Comparison of ENCODE assay signal across 16 cellular contexts in the genomic region with DNA sequence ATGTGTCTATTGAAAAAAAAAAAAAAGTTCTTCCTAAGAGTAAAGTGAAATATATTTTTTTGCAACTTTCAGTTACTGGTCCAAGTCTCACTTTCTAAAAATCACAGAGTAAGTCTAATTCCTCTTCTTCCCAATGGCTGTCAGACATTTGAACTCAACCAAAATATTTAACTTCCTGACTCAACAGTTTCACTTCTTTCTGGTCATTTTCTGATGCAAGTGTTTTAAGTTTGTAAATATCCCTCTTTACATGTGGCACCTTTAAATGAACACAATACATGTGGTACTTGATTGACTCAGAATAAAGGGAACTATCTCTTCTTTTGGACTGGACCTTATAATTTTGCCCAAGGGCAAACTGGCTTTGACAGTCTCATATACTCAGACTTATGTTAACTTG.
A peak's percentile ranks its signal among the peaks of the same experiment; 100 is the strongest.
DNase-seq lines count a peak whose midpoint lies in the region; ATAC-seq and FAIRE-seq lines count a peak whose summit lies in the region.
"Had no signal": no experiment of that assay in that cellular context is flagged by ENCODE, and none has a peak within 500 bp of the region (broad histone marks: within the 10 kb centered on the region; RNA-seq: fewer than 3 reads in every experiment).

No MANE protein-coding gene starts in this region.

- H3K4me3 Mint-ChIP-seq in activated T-cell treated with anti-CD3 and anti-CD28 coated beads, Interleukin-2, amount 50 U/mL, for 72 hours, result peak overlapping the region in 1 of 2 donors; percentile 35
- no peak overlapping the region for H3K4me3 Mint-ChIP-seq in stimulated activated memory B cell treated with anti-CD40 and anti-IgM and Interleukin-4, amounts not matched to agents 10 μg/mL and 1 μg/mL and 100 μg/mL, for 72 hours

- peaks cover 9 to 19% of the 10 kb centered on the region in 2 donors for H3K36me3 Mint-ChIP-seq in activated T-cell treated with anti-CD3 and anti-CD28 coated beads, Interleukin-2, amount 50 U/mL, for 72 hours (ENCODE audit: insufficient read depth in 2 of 2)
- peaks cover 21% of the 10 kb centered on the region for H3K36me3 Mint-ChIP-seq in stimulated activated memory B cell treated with anti-CD40 and anti-IgM and Interleukin-4, amounts not matched to agents 10 μg/mL and 1 μg/mL and 100 μg/mL, for 72 hours

- no peaks in the 10 kb centered on the region for H3K9me3 Mint-ChIP-seq in activated T-cell treated with anti-CD3 and anti-CD28 coated beads, Interleukin-2, amount 50 U/mL, for 72 hours
- H3K9me3 Mint-ChIP-seq in stimulated activated memory B cell treated with anti-CD40 and anti-IgM and Interleukin-4, amounts not matched to agents 10 μg/mL and 1 μg/mL and 100 μg/mL, for 72 hours, result no peaks in the 10 kb centered on the region

- peaks cover 9% of the 10 kb centered on the region for H3K4me1 Mint-ChIP-seq in activated T-cell treated with anti-CD3 and anti-CD28 coated beads, Interleukin-2, amount 50 U/mL, for 72 hours (ENCODE audit: low read depth)
- peaks cover 11% of the 10 kb centered on the region for H3K4me1 Mint-ChIP-seq in stimulated activated memory B cell treated with anti-CD40 and anti-IgM and Interleukin-4, amounts not matched to agents 10 μg/mL and 1 μg/mL and 100 μg/mL, for 72 hours

- no peak for ATAC-seq in activated T-cell treated with anti-CD3 and anti-CD28 coated beads, Interleukin-2, amount 50 U/mL, for 72 hours (replicated peaks in 1 of 2)
- peak; percentile 50 for ATAC-seq in stimulated activated memory B cell treated with anti-CD40 and anti-IgM and Interleukin-4, amounts not matched to agents 10 μg/mL and 1 μg/mL and 100 μg/mL, for 72 hours
- ATAC-seq in HG02763 (IDR thresholded peaks at IDR 0.05; ENCODE audit: unreplicated experiment) (no peak), HG03439 (IDR thresholded peaks at IDR 0.05; ENCODE audit: unreplicated experiment) (no peak)
- ATAC-seq: foreskin keratinocyte, HepG2 had no signal

- DNase-seq in activated T-cell treated with anti-CD3 and anti-CD28 coated beads, Interleukin-2, amount 50 U/mL, for 72 hours, result no peak
- DNase-seq in activated T-cell treated with anti-CD3 and anti-CD28 coated beads, Interleukin-2, amount 50 U/mL, for 1 hour, result no peak
- peak; percentile 89 for DNase-seq in NOMO-1 treated with DMSO at 0.1 percent for 48 hours (lab: John Stamatoyannopoulos, UW; ENCODE audit: unreplicated experiment)
- DNase-seq in activated CD4-positive, alpha-beta T cell treated with anti-CD3 and anti-CD28 coated beads, Interleukin-2, amount 50 U/mL, for 48 hours, result no peak
- DNase-seq: effector CD4-positive, alpha-beta T cell; foreskin keratinocyte; mesendoderm; NCI-H1694 treated with DMSO at 0.1 percent for 48 hours; NCI-H748 treated with DMSO at 0.1 percent for 48 hours; SK-N-SH; thyroid gland had no signal

- H3K27me3 Mint-ChIP-seq in activated T-cell treated with anti-CD3 and anti-CD28 coated beads, Interleukin-2, amount 50 U/mL, for 72 hours (ENCODE audit: low read depth), result no peaks in the 10 kb centered on the region
- no peaks in the 10 kb centered on the region for H3K27me3 Mint-ChIP-seq in stimulated activated memory B cell treated with anti-CD40 and anti-IgM and Interleukin-4, amounts not matched to agents 10 μg/mL and 1 μg/mL and 100 μg/mL, for 72 hours

- peak overlapping the region; percentile 83 for H3K27ac Mint-ChIP-seq in activated T-cell treated with anti-CD3 and anti-CD28 coated beads, Interleukin-2, amount 50 U/mL, for 72 hours
- H3K27ac Mint-ChIP-seq in stimulated activated memory B cell treated with anti-CD40 and anti-IgM and Interleukin-4, amounts not matched to agents 10 μg/mL and 1 μg/mL and 100 μg/mL, for 72 hours, result peak overlapping the region; percentile 49

- FAIRE-seq in colon (lab: Jason Lieb, UNC), result peak; percentile 41
- FAIRE-seq: HepG2 had no signal
